In the genomic region with DNA sequence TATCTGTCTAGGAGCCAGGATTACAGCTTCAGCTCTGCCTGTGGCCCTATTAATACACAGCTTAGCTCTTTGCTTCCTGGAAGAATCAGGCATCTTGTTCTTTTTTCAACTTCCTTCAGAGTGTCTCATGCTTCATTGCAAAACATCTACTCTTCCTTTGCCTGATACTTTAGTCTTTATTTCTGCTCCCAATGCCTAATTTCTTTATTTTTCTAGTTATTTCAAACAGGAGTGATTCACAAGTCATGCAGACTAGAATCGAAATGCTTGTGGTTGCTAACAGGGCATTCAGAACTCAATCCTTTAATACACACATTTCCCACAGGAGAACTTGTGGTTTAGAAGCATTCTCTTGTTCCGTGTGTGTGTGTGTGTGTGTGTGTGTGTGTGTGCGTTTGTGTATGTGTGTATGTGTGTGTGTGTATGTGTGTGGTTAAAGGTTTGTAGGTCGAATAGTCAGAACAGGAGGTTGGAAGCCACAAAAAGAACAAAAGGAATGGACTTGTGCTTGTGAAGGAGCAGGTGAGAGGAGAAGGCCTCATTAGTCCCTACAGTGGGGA, we compare ENCODE assay signal across 10 cellular contexts. TPM values are rescaled to one million over a fixed set of nuclear protein-coding genes. Genes with fewer than 3 reads are reported as not detected.
DNase-seq lines count a peak whose midpoint lies in the region; ATAC-seq, FAIRE-seq and TF ChIP-seq lines count a peak whose summit lies in the region.
"Had no signal": no experiment of that assay in that cellular context is flagged by ENCODE, and none has a peak within 500 bp of the region (broad histone marks: within the 10 kb centered on the region; RNA-seq: fewer than 3 reads in every experiment).

No MANE protein-coding gene starts in this region.

- FAIRE-seq in urothelium cell line (lab: Jason Lieb, UNC): peak; percentile 92

- no peak for ATAC-seq in HG03108 (IDR thresholded peaks at IDR 0.05; ENCODE audit: unreplicated experiment)

- no peaks in the 10 kb centered on the region for H3K36me3 ChIP-seq in sigmoid colon

- H3K9me3 ChIP-seq in sigmoid colon: no peaks in the 10 kb centered on the region

- intact Hi-C loops in sigmoid colon (cut with DNase I): no loop called here

- TF ChIP-seq POLR2A in sigmoid colon (IDR thresholded peaks at IDR 0.05): no peak

- peaks cover 0 to 28% (median under 1%) of the 10 kb centered on the region in 3 donors for H3K27me3 ChIP-seq in sigmoid colon

- H3K4me3 ChIP-seq in sigmoid colon: no peak overlapping the region

- no peaks in the 10 kb centered on the region for H3K4me1 ChIP-seq in sigmoid colon

- TF ChIP-seq CTCF in sigmoid colon (IDR thresholded peaks at IDR 0.05): no peak

- no peak for TF ChIP-seq EP300 in sigmoid colon (IDR thresholded peaks at IDR 0.05)

- 45 to 72% methylated on average over 4 of the region's 4 CpGs for WGBS in sigmoid colon, 2 donors

- H3K27ac ChIP-seq in sigmoid colon: no peak overlapping the region

- peak; percentile 5 for DNase-seq in stimulated activated CD4-positive, alpha-beta T cell treated with anti-CD3 and anti-CD28 coated beads, Interleukin-15, amount 100 ng/mL, for 24 hours
- DNase-seq in stimulated activated CD4-positive, alpha-beta T cell treated with anti-CD3 and anti-CD28 coated beads, Interleukin-4, amount 100 ng/mL, for 4 hours: no peak
- DNase-seq in NOMO-1 treated with DMSO at 0.1 percent for 48 hours (lab: John Stamatoyannopoulos, UW; ENCODE audit: unreplicated experiment): peak; percentile 32
- peak; percentile 98 for DNase-seq in fibroblast of peridontal ligament (ENCODE audit: extremely low read depth)
- DNase-seq in urothelium cell line (ENCODE audit: low spot score): peak; percentile 59
- DNase-seq in COR-L47 (lab: John Stamatoyannopoulos, UW): no peak
- DNase-seq in sigmoid colon: no peak
- DNase-seq: activated CD8-positive, alpha-beta memory T cell treated with anti-CD3 and anti-CD28 coated beads for 24 hours; midbrain had no signal

RNA-seq across cellular contexts. Expression of gene INSIG2, which starts 28.3 kb away (rescaled TPM):
- total RNA-seq in sigmoid colon: 10 to 100 TPM; 15.2 to 20.7 (median 18.6) TPM
- 10 to 100 TPM in 1 of 3 donors, 1 to 10 TPM in 2; 7.2 to 10.9 (median 7.9) TPM for polyA plus RNA-seq in sigmoid colon

RNA-seq across cellular contexts. Expression of gene CCDC93, which starts 46.1 kb away (rescaled TPM):
- 10 to 100 TPM; 12.5 to 25.5 (median 15.3) TPM for total RNA-seq in sigmoid colon
- polyA plus RNA-seq in sigmoid colon: 10 to 100 TPM in 1 of 3 donors, 1 to 10 TPM in 2; 4.2 to 11.3 (median 6.0) TPM

Comparison
In these comparisons a context has a peak if more than half of its experiments do, and no peak if none do; other contexts are left out.
1. DNase-seq: peak in stimulated activated CD4-positive, alpha-beta T cell treated with anti-CD3 and anti-CD28 coated beads, Interleukin-15, amount 100 ng/mL, for 24 hours (single experiment), NOMO-1 treated with DMSO at 0.1 percent for 48 hours (single experiment), fibroblast of peridontal ligament (single experiment) and urothelium cell line (single experiment); none in stimulated activated CD4-positive, alpha-beta T cell treated with anti-CD3 and anti-CD28 coated beads, Interleukin-4, amount 100 ng/mL, for 4 hours (0 of 2), COR-L47 (single experiment) and sigmoid colon (single experiment).